In genomic region chr2:25831744-25832449, GRCh38 we compare ENCODE assay signal across 1 cellular context.
TF ChIP-seq lines count a peak whose summit lies in the region.

No MANE protein-coding gene starts in this region.

TF ChIP-seq in GM12878, 131 proteins besides CTCF, POLR2A, EP300 and RAD21 (continued from another document):
- TF ChIP-seq SMAD5 (IDR thresholded peaks at IDR 0.05; ENCODE audit: low read depth) (no peak), IKZF1 (conservative IDR thresholded peaks at IDR 0.05) (no peak), WRNIP1 (IDR thresholded peaks at IDR 0.05; ENCODE audit: borderline replicate concordance, low read depth, low read length) (no peak), MEF2B (IDR thresholded peaks at IDR 0.05; ENCODE audit: partially characterized antibody, poor library complexity, severe bottlenecking) (no peak), MXI1 (IDR thresholded peaks at IDR 0.05; ENCODE audit: low read depth, low read length) (no peak), BACH1 (IDR thresholded peaks at IDR 0.05; ENCODE audit: borderline replicate concordance) (no peak), BCL3 (IDR thresholded peaks at IDR 0.05; ENCODE audit: borderline replicate concordance, insufficient read depth, low read depth, low read length, poor library complexity, severe bottlenecking) (no peak), TCF7 (IDR thresholded peaks at IDR 0.05; ENCODE audit: borderline replicate concordance) (no peak), IKZF2 (IDR thresholded peaks at IDR 0.05) (no peak), ATF2 (IDR thresholded peaks at IDR 0.05; ENCODE audit: low read length) (no peak), ZNF207 (IDR thresholded peaks at IDR 0.05; ENCODE audit: borderline replicate concordance) (no peak), ZNF622 (IDR thresholded peaks at IDR 0.05) (no peak), E2F4 (IDR thresholded peaks at IDR 0.05; ENCODE audit: low read depth, low read length) (no peak), BRCA1 (IDR thresholded peaks at IDR 0.05; ENCODE audit: low read depth, low read length) (no peak), TCF12 (IDR thresholded peaks at IDR 0.05; ENCODE audit: low read depth, low read length) (no peak), PRDM15 (CRISPR knock-in tag; IDR thresholded peaks at IDR 0.05) (no peak), CREB1 (IDR thresholded peaks at IDR 0.05; ENCODE audit: low read depth) (no peak)
